ENCODE assay signal across 14 cellular contexts in genomic region chr10:106931159-106931852, GRCh38.
DNase-seq lines count a peak whose midpoint lies in the region; ATAC-seq and TF ChIP-seq lines count a peak whose summit lies in the region.
"Had no signal": no experiment of that assay in that cellular context is flagged by ENCODE, and none has a peak within 500 bp of the region (broad histone marks: within the 10 kb centered on the region; RNA-seq: fewer than 3 reads in every experiment).

No MANE protein-coding gene starts in this region.

- TF ChIP-seq POLR2A in esophagus muscularis mucosa (IDR thresholded peaks at IDR 0.05; ENCODE audit: low read depth): no peak

- no peaks in the 10 kb centered on the region for H3K36me3 ChIP-seq in esophagus muscularis mucosa
- H3K36me3 ChIP-seq: vagina had no signal

- no peak overlapping the region for H3K4me3 ChIP-seq in esophagus muscularis mucosa
- H3K4me3 ChIP-seq: body of pancreas, vagina had no signal

- no peak for TF ChIP-seq EP300 in esophagus muscularis mucosa (IDR thresholded peaks at IDR 0.05)

- H3K9me3 ChIP-seq in esophagus muscularis mucosa: no peaks in the 10 kb centered on the region
- H3K9me3 ChIP-seq: body of pancreas, vagina had no signal

- TF ChIP-seq CTCF in nephron (IDR thresholded peaks at IDR 0.05; ENCODE audit: unreplicated experiment in 3 of 3): no peak
- TF ChIP-seq CTCF in esophagus muscularis mucosa (IDR thresholded peaks at IDR 0.05): no peak

- H3K27ac Mint-ChIP-seq in nephron: peak overlapping the region in 2 of 3 experiments; percentile 12 to 55
- H3K27ac Mint-ChIP-seq in activated naive CD8-positive, alpha-beta T cell treated with anti-CD3 and anti-CD28 coated beads, Interleukin-2, amount 50 U/mL, for 24 hours: no peak overlapping the region
- no peak overlapping the region for H3K27ac Mint-ChIP-seq in activated CD4-positive, alpha-beta T cell treated with anti-CD3 and anti-CD28 coated beads for 36 hours
- H3K27ac Mint-ChIP-seq: mesothelial cell of epicardium had no signal

- 52% methylated on average over 5 of the region's 5 CpGs for WGBS in esophagus muscularis mucosa

- H3K27me3 Mint-ChIP-seq in nephron (ENCODE audit: low read depth): peaks cover 7% of the 10 kb centered on the region
- no peaks in the 10 kb centered on the region for H3K27me3 Mint-ChIP-seq in activated naive CD8-positive, alpha-beta T cell treated with anti-CD3 and anti-CD28 coated beads, Interleukin-2, amount 50 U/mL, for 24 hours
- no peaks in the 10 kb centered on the region for H3K27me3 Mint-ChIP-seq in activated CD4-positive, alpha-beta T cell treated with anti-CD3 and anti-CD28 coated beads for 36 hours

- H3K36me3 Mint-ChIP-seq in nephron (ENCODE audit: low read depth): no peaks in the 10 kb centered on the region
- H3K36me3 Mint-ChIP-seq in activated naive CD8-positive, alpha-beta T cell treated with anti-CD3 and anti-CD28 coated beads, Interleukin-2, amount 50 U/mL, for 24 hours (ENCODE audit: low read depth): no peaks in the 10 kb centered on the region
- H3K36me3 Mint-ChIP-seq in activated CD4-positive, alpha-beta T cell treated with anti-CD3 and anti-CD28 coated beads for 36 hours (ENCODE audit: low read depth): no peaks in the 10 kb centered on the region
- H3K36me3 Mint-ChIP-seq: mesothelial cell of epicardium had no signal

- CTCF ChIA-PET in activated CD4-positive, alpha-beta T cell treated with anti-CD3 and anti-CD28 coated beads for 36 hours (lab: Charles Lee): no interaction called here

- intact Hi-C loops in esophagus muscularis mucosa (cut with DNase I): no loop called here
- intact Hi-C loops in activated CD4-positive, alpha-beta T cell treated with anti-CD3 and anti-CD28 coated beads for 36 hours (cut with DNase I, micrococcal nuclease): no loop called here

- peaks cover 0 to 5% (median 0%) of the 10 kb centered on the region in 4 donors for H3K4me1 ChIP-seq in esophagus muscularis mucosa
- H3K4me1 ChIP-seq: vagina had no signal

- POLR2A ChIA-PET in activated CD4-positive, alpha-beta T cell treated with anti-CD3 and anti-CD28 coated beads for 36 hours (lab: Charles Lee): no interaction called here

- no peak overlapping the region for H3K4me3 Mint-ChIP-seq in nephron
- no peak overlapping the region for H3K4me3 Mint-ChIP-seq in activated naive CD8-positive, alpha-beta T cell treated with anti-CD3 and anti-CD28 coated beads, Interleukin-2, amount 50 U/mL, for 24 hours
- no peak overlapping the region for H3K4me3 Mint-ChIP-seq in activated CD4-positive, alpha-beta T cell treated with anti-CD3 and anti-CD28 coated beads for 36 hours
- H3K4me3 Mint-ChIP-seq: mesothelial cell of epicardium had no signal

- ATAC-seq in GM18907 (IDR thresholded peaks at IDR 0.05; ENCODE audit: unreplicated experiment) (peak; percentile 80), GM21723 (IDR thresholded peaks at IDR 0.05; ENCODE audit: unreplicated experiment) (peak; percentile 75), HG03432 (IDR thresholded peaks at IDR 0.05; ENCODE audit: unreplicated experiment) (peak; percentile 77)
- ATAC-seq in activated naive CD8-positive, alpha-beta T cell treated with anti-CD3 and anti-CD28 coated beads, Interleukin-2, amount 50 U/mL, for 24 hours: no peak
- ATAC-seq in activated CD4-positive, alpha-beta T cell treated with anti-CD3 and anti-CD28 coated beads for 36 hours: no peak
- ATAC-seq: body of pancreas, Panc1 had no signal

- no peaks in the 10 kb centered on the region for H3K27me3 ChIP-seq in esophagus muscularis mucosa
- H3K27me3 ChIP-seq: body of pancreas, vagina had no signal

- peaks cover 4% of the 10 kb centered on the region for H3K4me1 Mint-ChIP-seq in nephron
- H3K4me1 Mint-ChIP-seq in activated naive CD8-positive, alpha-beta T cell treated with anti-CD3 and anti-CD28 coated beads, Interleukin-2, amount 50 U/mL, for 24 hours: peaks cover 4% of the 10 kb centered on the region
- H3K4me1 Mint-ChIP-seq in activated CD4-positive, alpha-beta T cell treated with anti-CD3 and anti-CD28 coated beads for 36 hours: no peaks in the 10 kb centered on the region

- H3K27ac ChIP-seq in esophagus muscularis mucosa (replicated peaks in 1 of 4): no peak overlapping the region
- H3K27ac ChIP-seq: body of pancreas, vagina had no signal

- no peak for DNase-seq in esophagus muscularis mucosa (ENCODE audit: extremely low spot score)
- no peak for DNase-seq in activated naive CD8-positive, alpha-beta T cell treated with anti-CD3 and anti-CD28 coated beads, Interleukin-2, amount 50 U/mL, for 24 hours
- no peak for DNase-seq in kidney glomerular epithelial cell (lab: John Stamatoyannopoulos, UW)
- DNase-seq in activated CD4-positive, alpha-beta T cell treated with anti-CD3 and anti-CD28 coated beads for 36 hours: no peak
- DNase-seq: foreskin fibroblast, KG1 had no signal

- H3K9me3 Mint-ChIP-seq in nephron: no peaks in the 10 kb centered on the region
- no peaks in the 10 kb centered on the region for H3K9me3 Mint-ChIP-seq in activated naive CD8-positive, alpha-beta T cell treated with anti-CD3 and anti-CD28 coated beads, Interleukin-2, amount 50 U/mL, for 24 hours
- peaks cover 2% of the 10 kb centered on the region for H3K9me3 Mint-ChIP-seq in activated CD4-positive, alpha-beta T cell treated with anti-CD3 and anti-CD28 coated beads for 36 hours (ENCODE audit: low read depth)
- H3K9me3 Mint-ChIP-seq: mesothelial cell of epicardium had no signal

Comparison
In these comparisons a context has a peak if more than half of its experiments do, and no peak if none do; other contexts are left out.
1. ATAC-seq: peak in GM18907 (single experiment), GM21723 (single experiment) and HG03432 (single experiment); none in activated naive CD8-positive, alpha-beta T cell treated with anti-CD3 and anti-CD28 coated beads, Interleukin-2, amount 50 U/mL, for 24 hours (single experiment) and activated CD4-positive, alpha-beta T cell treated with anti-CD3 and anti-CD28 coated beads for 36 hours (single experiment).
2. H3K27ac Mint-ChIP-seq: peak in nephron (2 of 3); none in activated naive CD8-positive, alpha-beta T cell treated with anti-CD3 and anti-CD28 coated beads, Interleukin-2, amount 50 U/mL, for 24 hours (single experiment) and activated CD4-positive, alpha-beta T cell treated with anti-CD3 and anti-CD28 coated beads for 36 hours (single experiment).